ENCODE assay signal across 25 cellular contexts in genomic region chr10:93849605-93850004, GRCh38. TPM values are rescaled to one million over a fixed set of nuclear protein-coding genes. Genes with fewer than 3 reads are reported as not detected.
DNase-seq lines count a peak whose midpoint lies in the region; ATAC-seq and TF ChIP-seq lines count a peak whose summit lies in the region.
"Had no signal": no experiment of that assay in that cellular context is flagged by ENCODE, and none has a peak within 500 bp of the region (broad histone marks: within the 10 kb centered on the region; RNA-seq: fewer than 3 reads in every experiment).

No MANE protein-coding gene starts in this region.

- no peak overlapping the region for H3K4me2 ChIP-seq in neural cell (ENCODE audit: low read length)

- DNase-seq in H7 (peak; percentile 22), NCI-H1436 (lab: John Stamatoyannopoulos, UW) (peak; percentile 81), endodermal cell (no peak), CD14-positive monocyte (ENCODE audit: low spot score) (no peak), EL (no peak), NCI-H524 (lab: John Stamatoyannopoulos, UW) (no peak)
- DNase-seq: activated CD8-positive, alpha-beta memory T cell treated with anti-CD3 and anti-CD28 coated beads, Interleukin-2, amount 50 U/mL, for 4 hours; activated naive CD8-positive, alpha-beta T cell treated with anti-CD3 and anti-CD28 coated beads, Interleukin-2, amount 10 ng/mL, durations not matched to agents 7 days and 5 days; CD4-positive, alpha-beta memory T cell; effector CD4-positive, alpha-beta T cell; foreskin keratinocyte; hippocampal formation; kidney; NCI-H1694; NK-92 treated with Interleukin-12 subunit alpha and Interleukin-12 subunit beta, amount 100 ng/mL, for 24 hours; spleen; stimulated activated CD4-positive, alpha-beta T cell treated with anti-CD3 and anti-CD28 coated beads, Interleukin-4, amount 100 ng/mL, for 1 hour; stimulated activated naive CD4-positive, alpha-beta T cell had no signal

- peaks cover 22% of the 10 kb centered on the region for H3K27me3 Mint-ChIP-seq in endodermal cell (ENCODE audit: insufficient read depth)
- H3K27me3 Mint-ChIP-seq in CD14-positive monocyte (ENCODE audit: low read depth in 3 of 3) = peaks cover 2 to 5% (median 3%) of the 10 kb centered on the region in 3 donors

- H3K36me3 ChIP-seq in H7 (replicated peaks; ENCODE audit: control insufficient read depth, insufficient read depth, low read length) (no peaks in the 10 kb centered on the region), endodermal cell (ENCODE audit: control insufficient read depth, insufficient read depth, low read length) (no peaks in the 10 kb centered on the region), neural cell (ENCODE audit: insufficient read depth, low read length) (no peaks in the 10 kb centered on the region)
- H3K36me3 ChIP-seq: spleen, thoracic aorta had no signal

- H3K4me3 Mint-ChIP-seq in endodermal cell (no peak overlapping the region), CD14-positive monocyte (no peak overlapping the region)
- H3K4me3 Mint-ChIP-seq: activated naive CD8-positive, alpha-beta T cell treated with anti-CD3 and anti-CD28 coated beads, Interleukin-2, amount 10 ng/mL, durations not matched to agents 7 days and 5 days; CD4-positive, alpha-beta memory T cell; IgD-negative memory B cell had no signal

- WGBS in endodermal cell (ENCODE audit: insufficient coverage in 1 of 2, insufficient read length in 1 of 2), 2 experiments = 58 to 60% methylated on average over 4 of the region's 4 CpGs

- no peak for ATAC-seq in HG03442 (IDR thresholded peaks at IDR 0.05; ENCODE audit: unreplicated experiment)
- ATAC-seq: foreskin keratinocyte, Panc1 had no signal

- no peaks in the 10 kb centered on the region for H4K20me1 ChIP-seq in neural cell (ENCODE audit: insufficient read depth)

- H3K27ac Mint-ChIP-seq in endodermal cell (peak overlapping the region; percentile 65), CD14-positive monocyte (no peak overlapping the region)
- H3K27ac Mint-ChIP-seq: activated naive CD8-positive, alpha-beta T cell treated with anti-CD3 and anti-CD28 coated beads, Interleukin-2, amount 10 ng/mL, durations not matched to agents 7 days and 5 days; activated T-helper 2 cell treated with anti-CD3 and anti-CD28 coated beads, Interferon-gamma antibody, Interleukin-2, Interleukin-4, amounts not matched to agents 10 μg/mL and 5 μg/mL and 100 μg/mL, durations not matched to agents 14 hours and 24 hours and 36 hours; CD4-positive, alpha-beta memory T cell; IgD-negative memory B cell had no signal

- TF ChIP-seq EP300 in neural cell (conservative IDR thresholded peaks at IDR 0.05; ENCODE audit: poor library complexity, severe bottlenecking) = no peak

- no peaks in the 10 kb centered on the region for H3K9me2 ChIP-seq in neural cell (ENCODE audit: insufficient read depth, low read length)

- H3K27ac ChIP-seq in endodermal cell (ENCODE audit: low read depth, low read length) = peak overlapping the region; percentile 72
- H3K27ac ChIP-seq in neural cell (ENCODE audit: low read length) = no peak overlapping the region
- H3K27ac ChIP-seq: foreskin keratinocyte, spleen, thoracic aorta, VCaP had no signal

- H3K9me3 Mint-ChIP-seq in endodermal cell = peaks cover 53% of the 10 kb centered on the region
- H3K9me3 Mint-ChIP-seq in CD14-positive monocyte = peaks cover 4 to 15% (median 6%) of the 10 kb centered on the region in 7 donors
- H3K9me3 Mint-ChIP-seq: activated naive CD8-positive, alpha-beta T cell treated with anti-CD3 and anti-CD28 coated beads, Interleukin-2, amount 10 ng/mL, durations not matched to agents 7 days and 5 days; activated T-helper 2 cell treated with anti-CD3 and anti-CD28 coated beads, Interferon-gamma antibody, Interleukin-2, Interleukin-4, amounts not matched to agents 10 μg/mL and 5 μg/mL and 100 μg/mL, durations not matched to agents 14 hours and 24 hours and 36 hours; IgD-negative memory B cell had no signal

- H3K9me3 ChIP-seq in endodermal cell (ENCODE audit: control insufficient read depth, low read length) (peaks cover 25% of the 10 kb centered on the region), neural cell (ENCODE audit: low read length) (no peaks in the 10 kb centered on the region)
- H3K9me3 ChIP-seq: spleen, thoracic aorta had no signal

- intact Hi-C loops in CD14-positive monocyte (cut with micrococcal nuclease) = no loop called here

- H3K36me3 Mint-ChIP-seq in endodermal cell (ENCODE audit: low read depth) (peaks cover 4% of the 10 kb centered on the region), CD14-positive monocyte (no peaks in the 10 kb centered on the region)
- H3K36me3 Mint-ChIP-seq: activated naive CD8-positive, alpha-beta T cell treated with anti-CD3 and anti-CD28 coated beads, Interleukin-2, amount 10 ng/mL, durations not matched to agents 7 days and 5 days; CD4-positive, alpha-beta memory T cell had no signal

- no peak overlapping the region for H2AFZ ChIP-seq in neural cell (ENCODE audit: low read depth, low read length)

- H3K9ac ChIP-seq in endodermal cell (ENCODE audit: extremely low read depth, low read length, poor library complexity, severe bottlenecking) (no peak overlapping the region), neural cell (ENCODE audit: low read length) (no peak overlapping the region)

- no peak for TF ChIP-seq CTCF in endodermal cell (conservative IDR thresholded peaks at IDR 0.05)
- no peak for TF ChIP-seq CTCF in neural cell (IDR thresholded peaks at IDR 0.05; ENCODE audit: poor library complexity, severe bottlenecking)
- TF ChIP-seq CTCF in CD14-positive monocyte (IDR thresholded peaks at IDR 0.05) = no peak

- H3K79me2 ChIP-seq in neural cell (replicated peaks; ENCODE audit: insufficient read depth, low read length) = no peaks in the 10 kb centered on the region

- TF ChIP-seq RAD21 in neural cell (conservative IDR thresholded peaks at IDR 0.05) = no peak

- peaks cover 3% of the 10 kb centered on the region for H3K4me1 Mint-ChIP-seq in endodermal cell
- peaks cover 2% of the 10 kb centered on the region for H3K4me1 Mint-ChIP-seq in CD14-positive monocyte
- H3K4me1 Mint-ChIP-seq: activated naive CD8-positive, alpha-beta T cell treated with anti-CD3 and anti-CD28 coated beads, Interleukin-2, amount 10 ng/mL, durations not matched to agents 7 days and 5 days; CD4-positive, alpha-beta memory T cell; IgD-negative memory B cell had no signal

- H3K27me3 ChIP-seq in H7 (ENCODE audit: control insufficient read depth, insufficient read depth, low read length) (peaks cover 44% of the 10 kb centered on the region), endodermal cell (ENCODE audit: control insufficient read depth, insufficient read depth, low read length, poor library complexity, severe bottlenecking) (no peaks in the 10 kb centered on the region), neural cell (ENCODE audit: insufficient read depth, low read depth, low read length) (no peaks in the 10 kb centered on the region)
- H3K27me3 ChIP-seq: spleen had no signal

- H3F3A ChIP-seq in neural cell (ENCODE audit: insufficient read depth, low read length, poor library complexity, severe bottlenecking) = no peaks in the 10 kb centered on the region

- no peak overlapping the region for H3K4me3 ChIP-seq in H7 (ENCODE audit: insufficient read depth, low read depth, low read length)
- no peak overlapping the region for H3K4me3 ChIP-seq in endodermal cell (ENCODE audit: low read length)
- H3K4me3 ChIP-seq in neural cell (ENCODE audit: low read length) = peak overlapping the region; percentile 13
- H3K4me3 ChIP-seq: spleen, thoracic aorta had no signal

- H3K4me1 ChIP-seq in endodermal cell (ENCODE audit: control insufficient read depth, insufficient read depth, low read length) = no peaks in the 10 kb centered on the region
- H3K4me1 ChIP-seq: foreskin keratinocyte, spleen had no signal

TF ChIP-seq in neural cell, 6 proteins besides CTCF, POLR2A, EP300 and RAD21:
- no peak for TF ChIP-seq EZH2 (IDR thresholded peaks at IDR 0.05; ENCODE audit: borderline replicate concordance, insufficient read depth, low read length, poor library complexity, severe bottlenecking)
- no peak for TF ChIP-seq SMC3 (conservative IDR thresholded peaks at IDR 0.05; ENCODE audit: poor library complexity)

RNA-seq across cellular contexts. Expression of gene SLC35G1, which starts 44.2 kb away (rescaled TPM):
- 5.4 and 5.8 TPM in 2 replicates for total RNA-seq in H7 (2014; rRNA removed; shearing (Covaris generic))
- total RNA-seq in endodermal cell = 10 to 100 TPM; 11.3 to 14.2 TPM
- 8.8 TPM for polyA plus RNA-seq in endodermal cell (2013, experiment 1 of 2)
- polyA plus RNA-seq in endodermal cell (2013, experiment 2 of 2) = 9.0 TPM
- polyA plus RNA-seq in neural cell (3.3 and 3.5 TPM in 2 replicates), CD14-positive monocyte (under 1 TPM; 0.52 to 0.94 TPM)
- polyA minus RNA-seq in neural cell = 5.7 and 6.8 TPM in 2 replicates

Comparison
In these comparisons a context has a peak if more than half of its experiments do, and no peak if none do; other contexts are left out.
1. DNase-seq: peak in H7 (single experiment) and NCI-H1436 (single experiment); none in endodermal cell (single experiment), CD14-positive monocyte (single experiment), EL (single experiment) and NCI-H524 (0 of 2).